18 cellular contexts compared by ENCODE assay signal in genomic region chr9:136658849-136659535, GRCh38. TPM values are rescaled to one million over a fixed set of nuclear protein-coding genes. Genes with fewer than 3 reads are reported as not detected.
DNase-seq lines count a peak whose midpoint lies in the region; ATAC-seq and TF ChIP-seq lines count a peak whose summit lies in the region.
"Had no signal": no experiment of that assay in that cellular context is flagged by ENCODE, and none has a peak within 500 bp of the region (broad histone marks: within the 10 kb centered on the region; RNA-seq: fewer than 3 reads in every experiment).

No MANE protein-coding gene starts in this region.

- no peak for TF ChIP-seq RAD21 in IMR-90 (IDR thresholded peaks at IDR 0.05; ENCODE audit: low read length)

- no peaks in the 10 kb centered on the region for H3K36me3 ChIP-seq in BLaER1 treated with 17β-estradiol and CSF1 and Interleukin-3, amounts not matched to agents 10 nM and 100 nM
- H3K36me3 ChIP-seq in IMR-90 (ENCODE audit: control insufficient read depth, insufficient read depth, low read length) = no peaks in the 10 kb centered on the region
- H3K36me3 ChIP-seq in naive thymus-derived CD4-positive, alpha-beta T cell (ENCODE audit: control insufficient read depth in 2 of 3, insufficient read depth in 3 of 3, low read length in 3 of 3) = no peaks in the 10 kb centered on the region

- WGBS in IMR-90 (ENCODE audit: extremely low coverage in 2 of 2, insufficient read length in 1 of 2), 2 experiments = 60% methylated on average over 9 of the region's 37 CpGs; no CpG with 5 or more reads in 1 of the 2 experiments

- H3K27ac Mint-ChIP-seq in dendritic cell treated with granulocyte-macrophage colony-stimulating factor and Interleukin-4, amounts not matched to agents 40 ng/mL and 50 ng/mL, for 4 days = peak overlapping the region; percentile 28
- H3K27ac Mint-ChIP-seq in naive thymus-derived CD4-positive, alpha-beta T cell = no peak overlapping the region
- H3K27ac Mint-ChIP-seq: activated CD4-positive, alpha-beta memory T cell treated with anti-CD3 and anti-CD28 coated beads for 36 hours; activated naive CD4-positive, alpha-beta T cell treated with anti-CD3 and anti-CD28 coated beads, Interleukin-2, amount 50 U/mL, for 72 hours; immature natural killer cell had no signal

- H3K23ac ChIP-seq in IMR-90 (ENCODE audit: low read depth, low read length) = no peak overlapping the region

- H3K4me1 Mint-ChIP-seq in dendritic cell treated with granulocyte-macrophage colony-stimulating factor and Interleukin-4, amounts not matched to agents 40 ng/mL and 50 ng/mL, for 4 days (ENCODE audit: low read depth) = peaks cover 32% of the 10 kb centered on the region
- H3K4me1 Mint-ChIP-seq in naive thymus-derived CD4-positive, alpha-beta T cell = peaks cover 0 to 17% (median 14%) of the 10 kb centered on the region in 7 donors
- H3K4me1 Mint-ChIP-seq: immature natural killer cell had no signal

- H3K27me3 Mint-ChIP-seq in dendritic cell treated with granulocyte-macrophage colony-stimulating factor and Interleukin-4, amounts not matched to agents 40 ng/mL and 50 ng/mL, for 4 days = peaks cover 100% of the 10 kb centered on the region
- H3K27me3 Mint-ChIP-seq in naive thymus-derived CD4-positive, alpha-beta T cell = peaks cover 19 to 40% (median 37%) of the 10 kb centered on the region in 5 donors

- H2BK5ac ChIP-seq in IMR-90 (ENCODE audit: low read depth, low read length, poor library complexity, severe bottlenecking) = no peak overlapping the region

- intact Hi-C loops in IMR-90 (cut with micrococcal nuclease) = no loop called here
- intact Hi-C loops in dendritic cell treated with granulocyte-macrophage colony-stimulating factor and Interleukin-4, amounts not matched to agents 40 ng/mL and 50 ng/mL, for 4 days (cut with micrococcal nuclease) = no loop called here
- intact Hi-C loops in naive thymus-derived CD4-positive, alpha-beta T cell (cut with micrococcal nuclease) = no loop called here

- H3K9me3 ChIP-seq in BLaER1 treated with 17β-estradiol and CSF1 and Interleukin-3, amounts not matched to agents 10 nM and 100 nM (replicated peaks in 1 of 11) = no peaks in the 10 kb centered on the region
- H3K9me3 ChIP-seq in IMR-90 (ENCODE audit: control insufficient read depth, insufficient read depth, low read length) = no peaks in the 10 kb centered on the region
- no peaks in the 10 kb centered on the region for H3K9me3 ChIP-seq in naive thymus-derived CD4-positive, alpha-beta T cell (ENCODE audit: control insufficient read depth in 2 of 3, low read length in 3 of 3)

- dilution Hi-C loops in IMR-90 (cut with HindIII; ENCODE audit: low sequenced_read_pairs, unreplicated experiment) = no loop called here

- H3K4me3 ChIP-seq in BLaER1 treated with 17β-estradiol and CSF1 and Interleukin-3, amounts not matched to agents 10 nM and 100 nM = peak overlapping the region in 8 of 10 experiments; percentile 49 to 70 (median 60); a peak in 16 of 20 replicates
- no peak overlapping the region for H3K4me3 ChIP-seq in IMR-90 (ENCODE audit: insufficient read depth, low read depth, low read length)
- no peak overlapping the region for H3K4me3 ChIP-seq in naive thymus-derived CD4-positive, alpha-beta T cell (ENCODE audit: low read length)

- no peak overlapping the region for H2BK20ac ChIP-seq in IMR-90 (ENCODE audit: low read depth, low read length)

- no TSS peak for BruUV-seq in IMR-90 (replicated peaks; lab: Mats Ljungman, UMichigan)

- no peak overlapping the region for H2AK5ac ChIP-seq in IMR-90 (ENCODE audit: low read depth, low read length)

- H3K18ac ChIP-seq in IMR-90 (ENCODE audit: low read depth, low read length) = no peak overlapping the region

- peaks cover 0 to 24% (median 0%) of the 10 kb centered on the region in 11 experiments; a peak in 7 of 22 replicates for H4K20me1 ChIP-seq in BLaER1 treated with 17β-estradiol and CSF1 and Interleukin-3, amounts not matched to agents 10 nM and 100 nM
- no peaks in the 10 kb centered on the region for H4K20me1 ChIP-seq in IMR-90 (ENCODE audit: insufficient read depth, low read length)

- peak overlapping the region in 10 of 11 experiments; percentile 17 to 78 (median 70); a peak in 20 of 22 replicates for H3K9ac ChIP-seq in BLaER1 treated with 17β-estradiol and CSF1 and Interleukin-3, amounts not matched to agents 10 nM and 100 nM
- no peak overlapping the region for H3K9ac ChIP-seq in IMR-90 (ENCODE audit: low read depth, low read length)

- no peaks in the 10 kb centered on the region for H3K9me3 Mint-ChIP-seq in dendritic cell treated with granulocyte-macrophage colony-stimulating factor and Interleukin-4, amounts not matched to agents 40 ng/mL and 50 ng/mL, for 4 days
- H3K9me3 Mint-ChIP-seq in naive thymus-derived CD4-positive, alpha-beta T cell = no peaks in the 10 kb centered on the region
- H3K9me3 Mint-ChIP-seq: activated CD4-positive, alpha-beta memory T cell treated with anti-CD3 and anti-CD28 coated beads for 36 hours; activated naive CD4-positive, alpha-beta T cell treated with anti-CD3 and anti-CD28 coated beads, Interleukin-2, amount 50 U/mL, for 72 hours; immature natural killer cell had no signal

- H3K27me3 ChIP-seq in BLaER1 treated with 17β-estradiol and CSF1 and Interleukin-3, amounts not matched to agents 10 nM and 100 nM = peaks cover 12 to 79% (median 35%) of the 10 kb centered on the region in 11 experiments; a peak in 19 of 22 replicates
- peaks cover 37% of the 10 kb centered on the region for H3K27me3 ChIP-seq in IMR-90 (ENCODE audit: control insufficient read depth, insufficient read depth, low read length)
- peaks cover 3 to 14% of the 10 kb centered on the region in 2 donors for H3K27me3 ChIP-seq in naive thymus-derived CD4-positive, alpha-beta T cell (ENCODE audit: control insufficient read depth in 2 of 2, insufficient read depth in 2 of 2, low read length in 2 of 2)

- no peaks in the 10 kb centered on the region for H3K36me3 Mint-ChIP-seq in dendritic cell treated with granulocyte-macrophage colony-stimulating factor and Interleukin-4, amounts not matched to agents 40 ng/mL and 50 ng/mL, for 4 days (ENCODE audit: low read depth)
- H3K36me3 Mint-ChIP-seq in naive thymus-derived CD4-positive, alpha-beta T cell = peaks cover 0 to 4% (median 0%) of the 10 kb centered on the region in 5 donors
- H3K36me3 Mint-ChIP-seq: activated CD4-positive, alpha-beta memory T cell treated with anti-CD3 and anti-CD28 coated beads for 36 hours; immature natural killer cell had no signal

- H3K4me3 Mint-ChIP-seq in dendritic cell treated with granulocyte-macrophage colony-stimulating factor and Interleukin-4, amounts not matched to agents 40 ng/mL and 50 ng/mL, for 4 days = no peak overlapping the region
- peak overlapping the region in 3 of 10 donors; percentile 14 to 77 (median 35) for H3K4me3 Mint-ChIP-seq in naive thymus-derived CD4-positive, alpha-beta T cell
- H3K4me3 Mint-ChIP-seq: activated CD4-positive, alpha-beta memory T cell treated with anti-CD3 and anti-CD28 coated beads for 36 hours; immature natural killer cell had no signal

- no peak overlapping the region for H2AFZ ChIP-seq in IMR-90 (replicated peaks; ENCODE audit: low read length, poor library complexity)

- no peaks in the 10 kb centered on the region for H3K79me1 ChIP-seq in IMR-90 (ENCODE audit: low read depth in 1 of 2, low read length in 2 of 2)

- peak overlapping the region; percentile 61 to 100 (median 98) for H3K4me2 ChIP-seq in BLaER1 treated with 17β-estradiol and CSF1 and Interleukin-3, amounts not matched to agents 10 nM and 100 nM
- H3K4me2 ChIP-seq in IMR-90 (ENCODE audit: low read depth, low read length) = no peak overlapping the region

- H3K27ac ChIP-seq in BLaER1 treated with 17β-estradiol and CSF1 and Interleukin-3, amounts not matched to agents 10 nM and 100 nM = peak overlapping the region in 10 of 11 experiments; percentile 1 to 77 (median 68); a peak in 17 of 22 replicates
- no peak overlapping the region for H3K27ac ChIP-seq in IMR-90 (ENCODE audit: insufficient read depth, low read length)
- no peak overlapping the region for H3K27ac ChIP-seq in naive thymus-derived CD4-positive, alpha-beta T cell (ENCODE audit: low read depth, low read length)
- H3K27ac ChIP-seq: C4-2B had no signal

- no peak overlapping the region for H2BK120ac ChIP-seq in IMR-90 (ENCODE audit: low read depth, low read length)

- no peak overlapping the region for H3K4ac ChIP-seq in IMR-90 (ENCODE audit: low read depth, low read length)

- no peak overlapping the region for H3K56ac ChIP-seq in IMR-90 (ENCODE audit: extremely low read depth, insufficient read depth, low read length)

- DNase-seq in IMR-90 = no peak
- DNase-seq in naive thymus-derived CD4-positive, alpha-beta T cell = peak in 1 of 9 donors; percentile 12
- DNase-seq in H4 (ENCODE audit: low spot score) = no peak
- DNase-seq in NCI-H524 (lab: John Stamatoyannopoulos, UW) = no peak
- DNase-seq: activated CD4-positive, alpha-beta memory T cell treated with anti-CD3 and anti-CD28 coated beads for 36 hours; HCEC 1CT; immature natural killer cell; NCI-H1092 treated with DMSO at 0.1 percent for 48 hours; NCI-H526; RPMI8226; stimulated activated CD4-positive, alpha-beta T cell treated with anti-CD3 and anti-CD28 coated beads, Interleukin-4, amount 100 ng/mL, for 4 hours; T1000 had no signal

- no peak overlapping the region for H4K91ac ChIP-seq in IMR-90 (ENCODE audit: insufficient read depth, low read depth, low read length)

- no peak overlapping the region for H4K5ac ChIP-seq in IMR-90 (ENCODE audit: low read depth, low read length)

- H3K4me1 ChIP-seq in BLaER1 treated with 17β-estradiol and CSF1 and Interleukin-3, amounts not matched to agents 10 nM and 100 nM = peaks cover 59 to 100% (median 98%) of the 10 kb centered on the region in 10 experiments
- H3K4me1 ChIP-seq in IMR-90 (ENCODE audit: control insufficient read depth, insufficient read depth, low read length) = no peaks in the 10 kb centered on the region
- peaks cover 0 to 15% of the 10 kb centered on the region in 2 donors for H3K4me1 ChIP-seq in naive thymus-derived CD4-positive, alpha-beta T cell (ENCODE audit: control insufficient read depth in 2 of 2, insufficient read depth in 2 of 2, low read length in 2 of 2)

- CTCF ChIA-PET in IMR-90 (lab: Yijun Ruan, JAX) = no interaction called here
- CTCF ChIA-PET in naive thymus-derived CD4-positive, alpha-beta T cell (lab: Charles Lee) = no interaction called here

- H2BK15ac ChIP-seq in IMR-90 (ENCODE audit: low read depth, low read length) = no peak overlapping the region

- no peak for TF ChIP-seq CTCF in IMR-90 (conservative IDR thresholded peaks at IDR 0.05; ENCODE audit: low read depth, low read length)

- H3K14ac ChIP-seq in IMR-90 (replicated peaks; ENCODE audit: low read depth, low read length) = no peak overlapping the region

- H2AK9ac ChIP-seq in IMR-90 (replicated peaks; ENCODE audit: low read depth, low read length, poor library complexity) = peak overlapping the region; percentile 42

- in situ Hi-C loops in IMR-90 (cut with MboI; ENCODE audit: low sequenced_read_pairs) = no loop called here

- POLR2A ChIA-PET in IMR-90 (lab: Charles Lee; ENCODE audit: unreplicated experiment) = no interaction called here
- POLR2A ChIA-PET in naive thymus-derived CD4-positive, alpha-beta T cell (lab: Charles Lee) = no interaction called here

- TF ChIP-seq POLR2A in IMR-90 (IDR thresholded peaks at IDR 0.05; ENCODE audit: low read depth, low read length) = no peak

- H3K9me1 ChIP-seq in IMR-90 (ENCODE audit: insufficient read depth, low read length) = no peaks in the 10 kb centered on the region

- no peak overlapping the region for H4K8ac ChIP-seq in IMR-90 (ENCODE audit: low read depth in 2 of 2, low read length in 2 of 2)

- ATAC-seq in IMR-90 (ENCODE audit: low read depth) = no peak
- ATAC-seq in naive thymus-derived CD4-positive, alpha-beta T cell = peak; percentile 28
- no peak for ATAC-seq in GM21786 (IDR thresholded peaks at IDR 0.05; ENCODE audit: unreplicated experiment)
- ATAC-seq in GM18520 (IDR thresholded peaks at IDR 0.05; ENCODE audit: unreplicated experiment) = no peak

RNA-seq across cellular contexts. Expression of gene EGFL7, which starts 3.7 kb away (rescaled TPM):
- 1.4 and 2.2 TPM in 2 replicates for total RNA-seq in IMR-90 (2012; rRNA removed)
- 10.4 and 16.4 TPM in 2 replicates for polyA plus RNA-seq in IMR-90 (2012; rRNA removed)
- polyA plus RNA-seq in IMR-90 (2012; cell fraction: cytosol; rRNA removed) = 9.6 and 22.1 TPM in 2 replicates
- polyA plus RNA-seq in IMR-90 (2012; cell fraction: nucleus; rRNA removed; ENCODE audit: low replicate concordance) = 7.1 and 18.2 TPM in 2 replicates
- total RNA-seq in naive thymus-derived CD4-positive, alpha-beta T cell = 1 to 10 TPM in 1 of 5 experiments, under 1 TPM in 2, not detected in 2; 0.56 to 2.3 (median 0.97) TPM
- not detected for polyA plus RNA-seq in naive thymus-derived CD4-positive, alpha-beta T cell
- 60.2 and 76.5 TPM in 2 replicates for total RNA-seq in H4 (2014; rRNA removed; shearing (Covaris generic))

RNA-seq across cellular contexts. Expression of gene AGPAT2, which starts 28.3 kb away (rescaled TPM):
- total RNA-seq in IMR-90 (2012; rRNA removed) = 16.1 and 18.9 TPM in 2 replicates
- 37.2 and 39.5 TPM in 2 replicates for polyA plus RNA-seq in IMR-90 (2012; rRNA removed)
- 22.2 and 63.1 TPM in 2 replicates for polyA plus RNA-seq in IMR-90 (2012; cell fraction: cytosol; rRNA removed)
- 54.0 and 103 TPM in 2 replicates for polyA plus RNA-seq in IMR-90 (2012; cell fraction: nucleus; rRNA removed; ENCODE audit: low replicate concordance)
- total RNA-seq in naive thymus-derived CD4-positive, alpha-beta T cell = 10 to 100 TPM in 2 of 5 experiments, 1 to 10 TPM in 3; 2.3 to 20.6 (median 8.5) TPM
- polyA plus RNA-seq in naive thymus-derived CD4-positive, alpha-beta T cell = 10 to 100 TPM; 12.0 to 13.1 TPM
- total RNA-seq in H4 (2014; rRNA removed; shearing (Covaris generic)) = 32.3 and 33.8 TPM in 2 replicates

RNA-seq across cellular contexts. Expression of gene DIPK1B, which starts 53.4 kb away (rescaled TPM):
- total RNA-seq in IMR-90 (2012; rRNA removed) = 3.1 and 3.4 TPM in 2 replicates
- polyA plus RNA-seq in IMR-90 (2012; rRNA removed) = 7.1 and 8.5 TPM in 2 replicates
- 7.2 and 17.0 TPM in 2 replicates for polyA plus RNA-seq in IMR-90 (2012; cell fraction: cytosol; rRNA removed)
- 9.5 and 25.7 TPM in 2 replicates for polyA plus RNA-seq in IMR-90 (2012; cell fraction: nucleus; rRNA removed; ENCODE audit: low replicate concordance)
- total RNA-seq in naive thymus-derived CD4-positive, alpha-beta T cell = 1 to 10 TPM in 1 of 5 experiments, under 1 TPM in 2, not detected in 2; 0.46 to 1.6 (median 0.56) TPM
- under 1 TPM; 0.11 to 0.31 TPM for polyA plus RNA-seq in naive thymus-derived CD4-positive, alpha-beta T cell
- total RNA-seq in H4 (2014; rRNA removed; shearing (Covaris generic)) = 3.8 and 6.1 TPM in 2 replicates
- total RNA-seq: activated CD4-positive, alpha-beta memory T cell treated with anti-CD3 and anti-CD28 coated beads for 36 hours had no signal

Comparison
In these comparisons a context has a peak if more than half of its experiments do, and no peak if none do; other contexts are left out.
1. H3K27ac ChIP-seq: peak in BLaER1 treated with 17β-estradiol and CSF1 and Interleukin-3, amounts not matched to agents 10 nM and 100 nM (10 of 11); none in IMR-90 (single experiment) and naive thymus-derived CD4-positive, alpha-beta T cell (single experiment).
2. H3K4me3 ChIP-seq: peak in BLaER1 treated with 17β-estradiol and CSF1 and Interleukin-3, amounts not matched to agents 10 nM and 100 nM (8 of 10); none in IMR-90 (single experiment) and naive thymus-derived CD4-positive, alpha-beta T cell (single experiment).
3. RNA of gene EGFL7, which starts 3.7 kb away (total RNA-seq): 60.2 to 76.5 TPM in H4; 1.4 to 2.2 TPM in IMR-90 and 0.56 to 2.3 TPM in naive thymus-derived CD4-positive, alpha-beta T cell; every median in the first group is over 10 times any median in the second.